ENCODE assay signal across 14 cellular contexts in genomic region chr4:84224522-84224921, GRCh38.
"Had no signal": no experiment of that assay in that cellular context is flagged by ENCODE, and none has a peak within 500 bp of the region (broad histone marks: within the 10 kb centered on the region; RNA-seq: fewer than 3 reads in every experiment).

No MANE protein-coding gene starts in this region.

- ATAC-seq: heart right ventricle had no signal

- H3K36me3 Mint-ChIP-seq: type B pancreatic cell had no signal

- DNase-seq: activated CD4-positive, alpha-beta T cell treated with anti-CD3 and anti-CD28 coated beads, Interleukin-2, amount 10 ng/mL, durations not matched to agents 7 days and 5 days; activated CD4-positive, CD25-positive, alpha-beta regulatory T cell; activated naive CD4-positive, alpha-beta T cell treated with anti-CD3 and anti-CD28 coated beads, Interleukin-2, amount 50 U/mL, for 16 hours; caudate nucleus; colonic mucosa; effector CD4-positive, alpha-beta T cell; heart right ventricle; mesendoderm; stimulated activated CD4-positive, alpha-beta T cell treated with anti-CD3 and anti-CD28 coated beads, Interleukin-2, amount 100 ng/mL, for 48 hours; stimulated activated naive CD4-positive, alpha-beta T cell treated with Interleukin-2 at 50 U/mL for 16 hours had no signal

- H3K4me1 ChIP-seq: colonic mucosa, heart right ventricle, suprapubic skin had no signal

- H3K27ac ChIP-seq: colonic mucosa, heart right ventricle, suprapubic skin had no signal

- H3K9me3 ChIP-seq: colonic mucosa, heart right ventricle, suprapubic skin had no signal

- H3K27ac Mint-ChIP-seq: activated CD4-positive, alpha-beta T cell treated with anti-CD3 and anti-CD28 coated beads, Interleukin-2, amount 10 ng/mL, durations not matched to agents 7 days and 5 days; activated T-helper 2 cell treated with anti-CD3 and anti-CD28 coated beads, Interferon-gamma antibody, Interleukin-2, Interleukin-4, amounts not matched to agents 10 μg/mL and 5 μg/mL and 100 μg/mL, durations not matched to agents 14 hours and 24 hours and 36 hours; nephron; type B pancreatic cell had no signal

- H3K36me3 ChIP-seq: colonic mucosa, heart right ventricle, suprapubic skin had no signal

- H3K4me3 ChIP-seq: colonic mucosa, heart right ventricle, suprapubic skin had no signal

- H3K27me3 ChIP-seq: colonic mucosa, heart right ventricle, suprapubic skin had no signal

- H3K9me3 Mint-ChIP-seq: activated CD4-positive, alpha-beta T cell treated with anti-CD3 and anti-CD28 coated beads, Interleukin-2, amount 10 ng/mL, durations not matched to agents 7 days and 5 days; activated T-helper 2 cell treated with anti-CD3 and anti-CD28 coated beads, Interferon-gamma antibody, Interleukin-2, Interleukin-4, amounts not matched to agents 10 μg/mL and 5 μg/mL and 100 μg/mL, durations not matched to agents 14 hours and 24 hours and 36 hours; nephron; type B pancreatic cell had no signal
